In the genomic region with DNA sequence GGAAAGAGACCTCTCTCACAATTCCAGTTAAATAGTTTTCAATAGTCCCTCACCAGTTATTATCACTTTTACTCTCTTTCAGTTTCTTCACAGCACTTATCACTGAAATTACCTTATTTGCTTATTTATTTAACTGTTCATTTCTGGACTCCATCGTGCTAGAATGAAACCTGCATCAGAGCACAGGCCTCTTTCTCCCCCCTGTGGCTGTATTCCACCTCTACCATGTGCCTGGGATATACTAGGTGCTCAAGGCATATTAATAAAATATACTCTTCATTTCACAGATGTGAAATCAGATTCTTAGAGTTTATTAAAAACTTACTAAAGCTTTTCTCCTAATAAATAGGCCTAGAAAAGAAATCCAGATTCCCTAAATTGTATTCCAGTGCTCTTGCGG, we compare ENCODE assay signal across 16 cellular contexts.
A peak's percentile ranks its signal among the peaks of the same experiment; 100 is the strongest.
DNase-seq lines count a peak whose midpoint lies in the region; ATAC-seq, FAIRE-seq and TF ChIP-seq lines count a peak whose summit lies in the region.
"Had no signal": no experiment of that assay in that cellular context is flagged by ENCODE, and none has a peak within 500 bp of the region (broad histone marks: within the 10 kb centered on the region; RNA-seq: fewer than 3 reads in every experiment).

No MANE protein-coding gene starts in this region.

- H4K20me1 ChIP-seq in HepG2 (ENCODE audit: insufficient read depth, low read length) (no peaks in the 10 kb centered on the region), OCI-LY1 (ENCODE audit: insufficient read depth, low read length) (no peaks in the 10 kb centered on the region)

- 58% methylated on average over 2 of the region's 2 CpGs for WGBS in liver
- 45% methylated on average over 2 of the region's 2 CpGs for WGBS in HepG2 (ENCODE audit: low lambda C conversion rate)
- 50% methylated on average over 2 of the region's 2 CpGs for WGBS in right lobe of liver (ENCODE audit: insufficient coverage, low coverage, low lambda C conversion rate, missing lambda C conversion rate)

- no peak for TF ChIP-seq POLR2A in HepG2 (IDR thresholded peaks at IDR 0.05; ENCODE audit: insufficient read depth in 1 of 2, low read depth in 2 of 2, low read length in 2 of 2)
- no peak for TF ChIP-seq POLR2A in right lobe of liver (IDR thresholded peaks at IDR 0.05)

- DNase-seq in HepG2 (ENCODE audit: low spot score) (no peak), amniotic epithelial cell (ENCODE audit: low read depth) (peak; percentile 36), right lobe of liver (no peak), AML-193 (lab: John Stamatoyannopoulos, UW) (no peak)
- DNase-seq: CD4-positive, alpha-beta memory T cell; HCEC 1CT; NCI-H1092; NCI-H1694 treated with DMSO at 0.1 percent for 48 hours; NCI-H446 treated with DMSO at 0.1 percent for 48 hours; SHP77 had no signal

- ATAC-seq in HepG2 (no peak), right lobe of liver (peak; percentile 66 to 87 (median 78)), GM18867 (IDR thresholded peaks at IDR 0.05; ENCODE audit: unreplicated experiment) (no peak), HG02623 (IDR thresholded peaks at IDR 0.05; ENCODE audit: unreplicated experiment) (no peak)

- H3K4me3 ChIP-seq in liver (ENCODE audit: low read depth in 1 of 3, low read length in 3 of 3) (no peak overlapping the region), HepG2 (replicated peaks in 1 of 3; ENCODE audit: insufficient read depth in 1 of 3, low read depth in 2 of 3, low read length in 3 of 3) (no peak overlapping the region), OCI-LY1 (ENCODE audit: low read depth, low read length, poor library complexity, severe bottlenecking) (no peak overlapping the region), right lobe of liver (no peak overlapping the region)

- POLR2A ChIA-PET in HepG2 (lab: Yijun Ruan, JAX) = no interaction called here

- no peaks in the 10 kb centered on the region for H3F3A ChIP-seq in OCI-LY1 (ENCODE audit: insufficient read depth, low read length)

- no peak for FAIRE-seq in HepG2 (lab: Jason Lieb, UNC)
- FAIRE-seq: GM19239, HTR-8/SVneo had no signal

- peak; percentile 45 for TF ChIP-seq CTCF in liver (IDR thresholded peaks at IDR 0.05; ENCODE audit: low read depth, low read length, missing input control)
- no peak for TF ChIP-seq CTCF in HepG2 (CRISPR knock-in tag; IDR thresholded peaks at IDR 0.05)
- TF ChIP-seq CTCF in OCI-LY1 (IDR thresholded peaks at IDR 0.05; ENCODE audit: low read length) = peak; percentile 9; the same call in 1 of the 2 replicates
- TF ChIP-seq CTCF in right lobe of liver (IDR thresholded peaks at IDR 0.05) = peak; percentile 33 to 54 (median 46)

- no peak for TF ChIP-seq EP300 in HepG2 (IDR thresholded peaks at IDR 0.05; ENCODE audit: low read depth in 2 of 2, low read length in 2 of 2)
- TF ChIP-seq EP300 in HepG2 (CRISPR knock-in tag; IDR thresholded peaks at IDR 0.05; ENCODE audit: borderline replicate concordance) = no peak

- no peaks in the 10 kb centered on the region for H3K9me2 ChIP-seq in OCI-LY1 (ENCODE audit: low read depth, low read length)

- H3K27ac ChIP-seq in liver (ENCODE audit: low read depth in 1 of 2, low read length in 2 of 2) = no peak overlapping the region
- H3K27ac ChIP-seq in HepG2 (ENCODE audit: extremely low read length, insufficient read depth, low read length) = no peak overlapping the region
- no peak overlapping the region for H3K27ac ChIP-seq in OCI-LY1 (ENCODE audit: low read depth, low read length, poor library complexity, severe bottlenecking)
- no peak overlapping the region for H3K27ac ChIP-seq in right lobe of liver

- no peaks in the 10 kb centered on the region for H3K9me3 ChIP-seq in liver (ENCODE audit: control insufficient read depth in 4 of 4, low read length in 3 of 4)
- H3K9me3 ChIP-seq in HepG2 (ENCODE audit: low read length) = peaks cover 11% of the 10 kb centered on the region; the same call in 1 of the 2 replicates
- no peaks in the 10 kb centered on the region for H3K9me3 ChIP-seq in OCI-LY1 (ENCODE audit: low read length)
- H3K9me3 ChIP-seq in right lobe of liver = no peaks in the 10 kb centered on the region

- peaks cover 0 to 14% (median 10%) of the 10 kb centered on the region in 4 donors for H3K4me1 ChIP-seq in liver (ENCODE audit: control insufficient read depth in 4 of 4, insufficient read depth in 4 of 4, low read length in 3 of 4)
- no peaks in the 10 kb centered on the region for H3K4me1 ChIP-seq in HepG2 (ENCODE audit: insufficient read depth, low read length)
- no peaks in the 10 kb centered on the region for H3K4me1 ChIP-seq in OCI-LY1 (ENCODE audit: insufficient read depth, low read length, severe bottlenecking)
- H3K4me1 ChIP-seq in right lobe of liver = peaks cover 0 to 7% (median 2%) of the 10 kb centered on the region in 4 donors

- BruUV-seq in HepG2 (replicated peaks; lab: Mats Ljungman, UMichigan) = no TSS peak

- H3K4me2 ChIP-seq in HepG2 (ENCODE audit: low read depth, low read length) = no peak overlapping the region
- no peak overlapping the region for H3K4me2 ChIP-seq in OCI-LY1 (ENCODE audit: low read length)

- H3K9ac ChIP-seq in liver (ENCODE audit: low read depth in 1 of 2, low read length in 2 of 2) = no peak overlapping the region
- H3K9ac ChIP-seq in HepG2 (ENCODE audit: insufficient read depth, low read depth, low read length) = no peak overlapping the region
- no peak overlapping the region for H3K9ac ChIP-seq in OCI-LY1 (ENCODE audit: low read length)

- no peaks in the 10 kb centered on the region for H3K79me2 ChIP-seq in HepG2 (ENCODE audit: insufficient read depth, low read length)
- H3K79me2 ChIP-seq in OCI-LY1 (ENCODE audit: insufficient read depth, low read length) = no peaks in the 10 kb centered on the region

- in situ Hi-C loops in HepG2 (cut with HindIII; ENCODE audit: extremely low pct_ligation_motif_present, low pct_unique_long_range_greater_than_20kb) = no loop called here

- H2AFZ ChIP-seq in HepG2 (ENCODE audit: low read length) (no peak overlapping the region), OCI-LY1 (ENCODE audit: low read length) (no peak overlapping the region)

- intact Hi-C loops in HepG2 (cut with micrococcal nuclease; ENCODE audit: unreplicated experiment) = no loop called here
- intact Hi-C loops in right lobe of liver (cut with DNase I) = no loop called here

- H3K27me3 ChIP-seq in liver (ENCODE audit: control insufficient read depth in 4 of 4, insufficient read depth in 4 of 4, low read length in 3 of 4) (no peaks in the 10 kb centered on the region), HepG2 (ENCODE audit: control insufficient read depth in 1 of 2, insufficient read depth in 2 of 2, low read length in 2 of 2) (no peaks in the 10 kb centered on the region), OCI-LY1 (ENCODE audit: insufficient read depth, low read length) (no peaks in the 10 kb centered on the region), right lobe of liver (no peaks in the 10 kb centered on the region)

- TF ChIP-seq RAD21 in liver (IDR thresholded peaks at IDR 0.05) = peak; percentile 77 to 81
- TF ChIP-seq RAD21 in HepG2 (CRISPR knock-in tag; IDR thresholded peaks at IDR 0.05) = no peak

- H3K36me3 ChIP-seq in liver (ENCODE audit: control insufficient read depth in 4 of 4, insufficient read depth in 3 of 4, low read depth in 1 of 4, low read length in 3 of 4) (no peaks in the 10 kb centered on the region), HepG2 (replicated peaks in 1 of 2; ENCODE audit: control insufficient read depth in 1 of 2, insufficient read depth in 2 of 2, low read length in 2 of 2) (no peaks in the 10 kb centered on the region), OCI-LY1 (ENCODE audit: insufficient read depth, low read length) (no peaks in the 10 kb centered on the region), right lobe of liver (no peaks in the 10 kb centered on the region)

- CTCF ChIA-PET in HepG2 (lab: Yijun Ruan, JAX; ENCODE audit: low intra/inter-chr PET ratio, low total read pairs) = no interaction called here

TF ChIP-seq in liver, 16 proteins besides CTCF, POLR2A, EP300 and RAD21:
- TF ChIP-seq FOXA2 (IDR thresholded peaks at IDR 0.05) (peak; percentile 28), SP1 (IDR thresholded peaks at IDR 0.05) (no peak)
- TF ChIP-seq, protein P1, sequence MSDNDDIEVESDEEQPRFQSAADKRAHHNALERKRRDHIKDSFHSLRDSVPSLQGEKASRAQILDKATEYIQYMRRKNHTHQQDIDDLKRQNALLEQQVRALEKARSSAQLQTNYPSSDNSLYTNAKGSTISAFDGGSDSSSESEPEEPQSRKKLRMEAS (IDR thresholded peaks at IDR 0.05) = no peak

TF ChIP-seq in HepG2, 621 proteins besides CTCF, POLR2A, EP300 and RAD21 (continues in another document):
- TF ChIP-seq NFKB2 (CRISPR knock-in tag; IDR thresholded peaks at IDR 0.05; ENCODE audit: borderline replicate concordance) (no peak), PLRG1 (conservative IDR thresholded peaks at IDR 0.05) (no peak), NCOA1 (CRISPR knock-in tag; IDR thresholded peaks at IDR 0.05) (no peak), ZFP36L1 (CRISPR knock-in tag; IDR thresholded peaks at IDR 0.05) (no peak), FOXC1 (CRISPR knock-in tag; IDR thresholded peaks at IDR 0.05; ENCODE audit: borderline replicate concordance) (no peak), ZZZ3 (CRISPR knock-in tag; IDR thresholded peaks at IDR 0.05; ENCODE audit: borderline replicate concordance) (no peak), ZNF282 (IDR thresholded peaks at IDR 0.05; ENCODE audit: partially characterized antibody) (no peak)
- TF ChIP-seq, protein P2, sequence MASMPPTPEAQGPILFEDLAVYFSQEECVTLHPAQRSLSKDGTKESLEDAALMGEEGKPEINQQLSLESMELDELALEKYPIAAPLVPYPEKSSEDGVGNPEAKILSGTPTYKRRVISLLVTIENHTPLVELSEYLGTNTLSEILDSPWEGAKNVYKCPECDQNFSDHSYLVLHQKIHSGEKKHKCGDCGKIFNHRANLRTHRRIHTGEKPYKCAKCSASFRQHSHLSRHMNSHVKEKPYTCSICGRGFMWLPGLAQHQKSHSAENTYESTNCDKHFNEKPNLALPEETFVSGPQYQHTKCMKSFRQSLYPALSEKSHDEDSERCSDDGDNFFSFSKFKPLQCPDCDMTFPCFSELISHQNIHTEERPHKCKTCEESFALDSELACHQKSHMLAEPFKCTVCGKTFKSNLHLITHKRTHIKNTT (CRISPR knock-in tag; IDR thresholded peaks at IDR 0.05) = no peak
- TF ChIP-seq, protein P3, sequence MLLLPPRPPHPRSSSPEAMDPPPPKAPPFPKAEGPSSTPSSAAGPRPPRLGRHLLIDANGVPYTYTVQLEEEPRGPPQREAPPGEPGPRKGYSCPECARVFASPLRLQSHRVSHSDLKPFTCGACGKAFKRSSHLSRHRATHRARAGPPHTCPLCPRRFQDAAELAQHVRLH (CRISPR knock-in tag; IDR thresholded peaks at IDR 0.05; ENCODE audit: borderline replicate concordance, low read depth) = no peak

Comparison
In these comparisons a context has a peak if more than half of its experiments do, and no peak if none do; other contexts are left out.
1. ATAC-seq: peak in right lobe of liver (4 of 4); none in HepG2 (single experiment), GM18867 (single experiment) and HG02623 (single experiment).